ENCODE assay signal across 11 cellular contexts in genomic region chr1:61450454-61451213, GRCh38.
DNase-seq lines count a peak whose midpoint lies in the region; ATAC-seq and TF ChIP-seq lines count a peak whose summit lies in the region.
"Had no signal": no experiment of that assay in that cellular context is flagged by ENCODE, and none has a peak within 500 bp of the region (broad histone marks: within the 10 kb centered on the region; RNA-seq: fewer than 3 reads in every experiment).

No MANE protein-coding gene starts in this region.

- H4K20me1 ChIP-seq in PC-9 (ENCODE audit: insufficient read depth): no peaks in the 10 kb centered on the region

- TF ChIP-seq CTCF in PC-9 (conservative IDR thresholded peaks at IDR 0.05) (no peak), esophagus squamous epithelium (IDR thresholded peaks at IDR 0.05) (no peak), upper lobe of right lung (IDR thresholded peaks at IDR 0.05) (no peak)

- H3K27ac ChIP-seq in PC-9 (peak overlapping the region; percentile 14; the same call in 1 of the 2 replicates), esophagus squamous epithelium (peak overlapping the region; percentile 35 to 84 (median 80)), mucosa of rectum (ENCODE audit: low read depth in 2 of 2, low read length in 2 of 2) (peak overlapping the region; percentile 77 to 80), upper lobe of right lung (peak overlapping the region; percentile 33)
- H3K27ac ChIP-seq: SJCRH30 had no signal

- H3K4me3 ChIP-seq in PC-9: no peak overlapping the region
- no peak overlapping the region for H3K4me3 ChIP-seq in esophagus squamous epithelium
- H3K4me3 ChIP-seq in mucosa of rectum (ENCODE audit: low read length in 2 of 2): peak overlapping the region; percentile 31 to 42
- no peak overlapping the region for H3K4me3 ChIP-seq in upper lobe of right lung
- H3K4me3 ChIP-seq in H7 (ENCODE audit: insufficient read depth, low read depth, low read length): no peak overlapping the region
- H3K4me3 ChIP-seq: SJCRH30 had no signal

- peak; percentile 37 for ATAC-seq in upper lobe of right lung

- H3K36me3 ChIP-seq in PC-9 (ENCODE audit: low read depth) (no peaks in the 10 kb centered on the region), esophagus squamous epithelium (peaks cover 0 to 14% (median 3%) of the 10 kb centered on the region in 3 donors), mucosa of rectum (ENCODE audit: control insufficient read depth in 2 of 2, insufficient read depth in 2 of 2, low read length in 2 of 2) (peaks cover 0 to 3% of the 10 kb centered on the region in 2 donors), upper lobe of right lung (peaks cover 4% of the 10 kb centered on the region), H7 (replicated peaks; ENCODE audit: control insufficient read depth, insufficient read depth, low read length) (no peaks in the 10 kb centered on the region)
- H3K36me3 ChIP-seq: SJCRH30 had no signal

- H3K4me2 ChIP-seq in PC-9: no peak overlapping the region

- H2AFZ ChIP-seq in PC-9: no peak overlapping the region

- no TSS peak for BruUV-seq in PC-9 (replicated peaks; lab: Mats Ljungman, UMichigan)

- no peaks in the 10 kb centered on the region for H3K9me2 ChIP-seq in PC-9 (ENCODE audit: insufficient read depth)

- H3K79me2 ChIP-seq in PC-9 (ENCODE audit: low read depth): no peaks in the 10 kb centered on the region

- POLR2A ChIA-PET in PC-9 (lab: Charles Lee; ENCODE audit: unreplicated experiment): interaction anchor here (0.6 kb wide), 1 partner anchor 15 kb away, joined by 3 read pairs; no protein-coding TSS in a partner anchor

- WGBS in esophagus squamous epithelium, 2 donors: 61 to 63% methylated on average over 11 of the region's 11 CpGs

- no peaks in the 10 kb centered on the region for H3K27me3 ChIP-seq in PC-9 (ENCODE audit: insufficient read depth, low read depth)
- H3K27me3 ChIP-seq in esophagus squamous epithelium: no peaks in the 10 kb centered on the region
- no peaks in the 10 kb centered on the region for H3K27me3 ChIP-seq in mucosa of rectum (ENCODE audit: control insufficient read depth in 2 of 2, insufficient read depth in 2 of 2, low read length in 2 of 2)
- H3K27me3 ChIP-seq in upper lobe of right lung: no peaks in the 10 kb centered on the region
- H3K27me3 ChIP-seq in H7 (ENCODE audit: control insufficient read depth, insufficient read depth, low read length): no peaks in the 10 kb centered on the region
- H3K27me3 ChIP-seq: SJCRH30 had no signal

- DNase-seq in PC-9: peak in 1 of 2 experiments; percentile 43
- DNase-seq in esophagus squamous epithelium (lab: John Stamatoyannopoulos, UW): no peak
- no peak for DNase-seq in upper lobe of right lung
- no peak for DNase-seq in H7
- no peak for DNase-seq in Ammon's horn (ENCODE audit: low spot score)
- DNase-seq in AG08396 (ENCODE audit: low spot score): no peak
- DNase-seq: activated CD4-positive, alpha-beta T cell treated with anti-CD3 and anti-CD28 coated beads for 4 hours; DMS53; IMR-90; SJCRH30 had no signal

- intact Hi-C loops in PC-9 (cut with micrococcal nuclease; ENCODE audit: unreplicated experiment): loop anchor here (5.0 to 10.0 kb wide), 5 partner anchors 134 to 1478 kb away; no protein-coding TSS in a partner anchor
- intact Hi-C loops in esophagus squamous epithelium (cut with DNase I): loop anchor here (10.0 kb wide), 2 partner anchors 204 to 396 kb away; no protein-coding TSS in a partner anchor
- intact Hi-C loops in upper lobe of right lung (cut with DNase I): loop anchor here (10.0 kb wide), 1 partner anchor 396 kb away; no protein-coding TSS in a partner anchor

- TF ChIP-seq POLR2A in esophagus squamous epithelium (IDR thresholded peaks at IDR 0.05): no peak

- H3F3A ChIP-seq in PC-9 (ENCODE audit: insufficient read depth, low read depth): no peaks in the 10 kb centered on the region

- H3K9me3 ChIP-seq in PC-9 (ENCODE audit: insufficient read depth, low read depth) (no peaks in the 10 kb centered on the region), esophagus squamous epithelium (no peaks in the 10 kb centered on the region), mucosa of rectum (ENCODE audit: control insufficient read depth in 2 of 2, low read length in 2 of 2) (no peaks in the 10 kb centered on the region), upper lobe of right lung (no peaks in the 10 kb centered on the region)
- H3K9me3 ChIP-seq: SJCRH30 had no signal

- CTCF ChIA-PET in PC-9 (lab: Charles Lee): no interaction called here

- H3K9ac ChIP-seq in mucosa of rectum (ENCODE audit: low read depth in 1 of 2, low read length in 2 of 2): no peak overlapping the region

- H3K4me1 ChIP-seq in PC-9 (replicated peaks; ENCODE audit: insufficient read depth) (peaks cover 22% of the 10 kb centered on the region), esophagus squamous epithelium (peaks cover 57 to 89% (median 60%) of the 10 kb centered on the region in 3 donors), mucosa of rectum (ENCODE audit: control insufficient read depth in 2 of 2, insufficient read depth in 2 of 2, low read length in 2 of 2) (peaks cover 33 to 57% of the 10 kb centered on the region in 2 donors), upper lobe of right lung (peaks cover 40% of the 10 kb centered on the region)

Comparison
In these comparisons a context has a peak if more than half of its experiments do, and no peak if none do; other contexts are left out.
1. H3K27ac ChIP-seq: peak in every context shown above with its lines; median percentile 80 in esophagus squamous epithelium; 78 in mucosa of rectum; 33 in upper lobe of right lung; 14 in PC-9.
2. H3K4me3 ChIP-seq: peak in mucosa of rectum (2 of 2); none in PC-9 (single experiment), esophagus squamous epithelium (0 of 4), upper lobe of right lung (single experiment) and H7 (single experiment).